8 cellular contexts compared by ENCODE assay signal in the genomic region with DNA sequence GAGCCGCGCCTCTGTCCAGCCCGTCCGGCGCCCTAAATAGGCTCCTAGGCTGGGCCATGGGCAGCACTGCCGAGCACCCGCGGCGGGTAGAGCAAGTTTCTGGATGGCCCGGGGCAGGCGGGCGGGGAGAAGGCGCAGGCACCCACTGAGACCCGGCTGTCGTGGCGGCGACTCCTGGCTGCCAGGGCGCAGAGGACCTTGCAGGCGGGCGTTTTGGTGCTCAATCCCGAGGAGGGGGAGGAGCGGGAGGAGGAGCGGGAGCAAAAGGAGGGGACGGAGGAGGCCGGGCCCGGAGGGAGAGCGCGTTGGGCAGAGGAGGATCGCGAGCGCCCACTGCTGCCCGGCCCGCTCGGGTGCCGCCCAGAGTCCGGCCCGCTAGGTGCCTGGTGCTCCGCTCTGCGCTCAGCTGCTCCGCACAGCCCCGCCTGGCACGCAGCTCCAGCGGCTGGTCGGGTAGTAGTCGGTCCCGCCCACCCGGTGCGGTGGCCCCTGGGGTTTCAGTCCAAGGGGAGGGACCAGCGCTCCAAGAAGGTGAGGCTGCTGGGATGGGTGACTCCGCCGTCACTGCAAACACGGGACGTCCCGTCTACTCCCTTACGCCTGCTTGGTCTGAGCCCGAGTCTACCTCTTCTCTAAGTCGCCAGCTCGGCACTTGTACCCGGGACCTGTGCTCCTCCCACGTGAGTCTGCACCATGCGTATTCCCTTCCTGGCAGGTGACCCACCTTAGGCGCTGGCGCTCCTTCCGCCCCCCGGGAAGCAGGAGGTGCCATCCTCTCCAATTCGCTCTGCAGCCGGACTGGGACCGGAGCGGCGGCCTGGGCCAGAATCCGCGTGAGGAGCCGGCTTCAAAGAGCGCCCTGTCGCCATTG. TPM values are rescaled to one million over a fixed set of nuclear protein-coding genes. Genes with fewer than 3 reads are reported as not detected.
DNase-seq lines count a peak whose midpoint lies in the region; ATAC-seq and TF ChIP-seq lines count a peak whose summit lies in the region.

HS3ST1 (minus strand) TSS at position 194 of the 871 bp plus-strand sequence. CDS start 28,889 bp downstream, outside the sequence.

- DNase-seq in NCI-H2107 (lab: John Stamatoyannopoulos, UW) (peak; percentile 49), germinal center (ENCODE audit: low spot score) (peak; percentile 59)
- DNase-seq in activated naive CD4-positive, alpha-beta T cell treated with Interleukin-2 at 50 U/mL for 16 hours = peak; percentile 30

- H3K9ac ChIP-seq in neural cell (ENCODE audit: low read length) = peak within 1 kb of the TSS; percentile 53

- H4K20me1 ChIP-seq in neural cell (ENCODE audit: insufficient read depth) = no peaks in the 10 kb centered on the region

- no peaks in the 10 kb centered on the region for H3K9me2 ChIP-seq in neural cell (ENCODE audit: insufficient read depth, low read length)

- TF ChIP-seq CTCF in 22Rv1 (IDR thresholded peaks at IDR 0.05) (peak; percentile 91), neural cell (IDR thresholded peaks at IDR 0.05; ENCODE audit: poor library complexity, severe bottlenecking) (peak; percentile 70)

- peak within 1 kb of the TSS; percentile 58 for H3K4me2 ChIP-seq in neural cell (ENCODE audit: low read length)

- H3K36me3 ChIP-seq in neural cell (ENCODE audit: insufficient read depth, low read length) (no peaks in the 10 kb centered on the region), thymus (ENCODE audit: control insufficient read depth, insufficient read depth) (no peaks in the 10 kb centered on the region)

- H3K27ac ChIP-seq in 22Rv1 (peak within 1 kb of the TSS; percentile 46), neural cell (ENCODE audit: low read length) (no peak within 1 kb of the TSS), thymus (ENCODE audit: low read depth) (peak within 1 kb of the TSS; percentile 33)

- TF ChIP-seq RAD21 in neural cell (conservative IDR thresholded peaks at IDR 0.05) = peak; percentile 68

- no peak for TF ChIP-seq EP300 in neural cell (conservative IDR thresholded peaks at IDR 0.05; ENCODE audit: poor library complexity, severe bottlenecking)

- 1% methylated on average over 75 of the region's 75 CpGs for WGBS in thymus

- peak within 1 kb of the TSS; percentile 81 for H3K4me3 ChIP-seq in neural cell (ENCODE audit: low read length)
- peak within 1 kb of the TSS; percentile 60 for H3K4me3 ChIP-seq in thymus (ENCODE audit: low read length)

- no peaks in the 10 kb centered on the region for H3K79me2 ChIP-seq in neural cell (replicated peaks; ENCODE audit: insufficient read depth, low read length)

- peak within 1 kb of the TSS; percentile 54 for H2AFZ ChIP-seq in neural cell (ENCODE audit: low read depth, low read length)

- no peaks in the 10 kb centered on the region for H3F3A ChIP-seq in neural cell (ENCODE audit: insufficient read depth, low read length, poor library complexity, severe bottlenecking)

- H3K9me3 ChIP-seq in neural cell (ENCODE audit: low read length) (no peaks in the 10 kb centered on the region), thymus (ENCODE audit: control insufficient read depth) (no peaks in the 10 kb centered on the region)

- H3K4me1 ChIP-seq in thymus (ENCODE audit: control insufficient read depth, insufficient read depth, low read length) = peaks cover 23% of the 10 kb centered on the region

- ATAC-seq in GM18511 (IDR thresholded peaks at IDR 0.05; ENCODE audit: unreplicated experiment) = peak; percentile 83
- ATAC-seq in HG03025 (IDR thresholded peaks at IDR 0.05; ENCODE audit: low FRiP score, unreplicated experiment) = peak; percentile 71

- H3K27me3 ChIP-seq in neural cell (ENCODE audit: insufficient read depth, low read depth, low read length) (peaks cover 54% of the 10 kb centered on the region), thymus (ENCODE audit: control insufficient read depth, insufficient read depth) (peaks cover 4% of the 10 kb centered on the region)

TF ChIP-seq in neural cell, 6 proteins besides CTCF, POLR2A, EP300 and RAD21:
- TF ChIP-seq EZH2 (IDR thresholded peaks at IDR 0.05; ENCODE audit: borderline replicate concordance, insufficient read depth, low read length, poor library complexity, severe bottlenecking) (no peak), POLR2AphosphoS5 (IDR thresholded peaks at IDR 0.05) (no peak), SMC3 (conservative IDR thresholded peaks at IDR 0.05; ENCODE audit: poor library complexity) (peak; percentile 72), TAF1 (IDR thresholded peaks at IDR 0.05; ENCODE audit: low read depth) (no peak), MXI1 (conservative IDR thresholded peaks at IDR 0.05; ENCODE audit: poor library complexity, severe bottlenecking) (peak; percentile 52)
- TF ChIP-seq, protein P1, sequence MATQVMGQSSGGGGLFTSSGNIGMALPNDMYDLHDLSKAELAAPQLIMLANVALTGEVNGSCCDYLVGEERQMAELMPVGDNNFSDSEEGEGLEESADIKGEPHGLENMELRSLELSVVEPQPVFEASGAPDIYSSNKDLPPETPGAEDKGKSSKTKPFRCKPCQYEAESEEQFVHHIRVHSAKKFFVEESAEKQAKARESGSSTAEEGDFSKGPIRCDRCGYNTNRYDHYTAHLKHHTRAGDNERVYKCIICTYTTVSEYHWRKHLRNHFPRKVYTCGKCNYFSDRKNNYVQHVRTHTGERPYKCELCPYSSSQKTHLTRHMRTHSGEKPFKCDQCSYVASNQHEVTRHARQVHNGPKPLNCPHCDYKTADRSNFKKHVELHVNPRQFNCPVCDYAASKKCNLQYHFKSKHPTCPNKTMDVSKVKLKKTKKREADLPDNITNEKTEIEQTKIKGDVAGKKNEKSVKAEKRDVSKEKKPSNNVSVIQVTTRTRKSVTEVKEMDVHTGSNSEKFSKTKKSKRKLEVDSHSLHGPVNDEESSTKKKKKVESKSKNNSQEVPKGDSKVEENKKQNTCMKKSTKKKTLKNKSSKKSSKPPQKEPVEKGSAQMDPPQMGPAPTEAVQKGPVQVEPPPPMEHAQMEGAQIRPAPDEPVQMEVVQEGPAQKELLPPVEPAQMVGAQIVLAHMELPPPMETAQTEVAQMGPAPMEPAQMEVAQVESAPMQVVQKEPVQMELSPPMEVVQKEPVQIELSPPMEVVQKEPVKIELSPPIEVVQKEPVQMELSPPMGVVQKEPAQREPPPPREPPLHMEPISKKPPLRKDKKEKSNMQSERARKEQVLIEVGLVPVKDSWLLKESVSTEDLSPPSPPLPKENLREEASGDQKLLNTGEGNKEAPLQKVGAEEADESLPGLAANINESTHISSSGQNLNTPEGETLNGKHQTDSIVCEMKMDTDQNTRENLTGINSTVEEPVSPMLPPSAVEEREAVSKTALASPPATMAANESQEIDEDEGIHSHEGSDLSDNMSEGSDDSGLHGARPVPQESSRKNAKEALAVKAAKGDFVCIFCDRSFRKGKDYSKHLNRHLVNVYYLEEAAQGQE (IDR thresholded peaks at IDR 0.05; ENCODE audit: borderline replicate concordance) = peak; percentile 17

RNA-seq across cellular contexts. Expression of gene HS3ST1, which starts in this region (rescaled TPM):
- polyA plus RNA-seq in neural cell (0.10 and 0.35 TPM in 2 replicates), thymus (0.89 TPM)
- polyA minus RNA-seq in neural cell = 0.69 and 0.97 TPM in 2 replicates
